9 cellular contexts compared by ENCODE assay signal in the genomic region with DNA sequence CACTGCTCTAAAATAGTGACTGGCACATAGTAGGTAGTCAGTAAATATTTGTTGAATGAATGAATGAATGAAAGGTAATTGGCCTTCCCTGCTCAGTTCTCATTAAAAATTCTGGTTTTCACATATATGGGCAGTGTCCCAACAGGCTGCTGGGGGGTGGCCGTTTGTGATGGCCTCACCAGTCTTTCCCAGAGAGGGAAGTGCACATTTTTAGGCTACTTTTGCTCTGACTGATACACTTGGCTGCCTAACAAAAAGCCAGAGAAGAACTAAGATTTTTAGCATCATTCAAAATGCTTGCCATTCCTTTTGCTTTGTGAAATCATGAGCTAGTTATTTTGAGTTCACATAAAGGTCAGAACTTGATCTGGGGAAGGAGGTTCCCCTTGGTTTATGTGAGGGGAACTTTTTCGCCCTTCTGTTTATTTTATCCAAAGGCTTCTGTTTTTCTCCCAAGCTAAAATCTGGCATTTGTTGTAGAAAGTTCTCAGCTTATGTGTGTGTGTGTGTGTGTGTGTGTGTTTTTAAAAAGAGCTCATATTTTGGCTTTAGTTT.
DNase-seq lines count a peak whose midpoint lies in the region; ATAC-seq, FAIRE-seq and TF ChIP-seq lines count a peak whose summit lies in the region.
"Had no signal": no experiment of that assay in that cellular context is flagged by ENCODE, and none has a peak within 500 bp of the region (broad histone marks: within the 10 kb centered on the region; RNA-seq: fewer than 3 reads in every experiment).

No MANE protein-coding gene starts in this region.

- H3K9me3 ChIP-seq in CD4-positive, alpha-beta T cell (ENCODE audit: control insufficient read depth, low read length): no peaks in the 10 kb centered on the region
- no peaks in the 10 kb centered on the region for H3K9me3 ChIP-seq in trophoblast cell (ENCODE audit: insufficient read depth, low read depth, low read length)

- no peaks in the 10 kb centered on the region for H3K27me3 Mint-ChIP-seq in CD4-positive, alpha-beta T cell

- H3K4me1 ChIP-seq in trophoblast cell (ENCODE audit: control insufficient read depth in 1 of 2, insufficient read depth in 2 of 2, low read length in 2 of 2): peaks cover 7 to 12% of the 10 kb centered on the region in 2 experiments

- H3K36me3 Mint-ChIP-seq in CD4-positive, alpha-beta T cell (ENCODE audit: low read depth): peaks cover 12% of the 10 kb centered on the region

- no peak overlapping the region for H3K14ac ChIP-seq in trophoblast cell (ENCODE audit: low read length)

- no peak overlapping the region for H2AK5ac ChIP-seq in trophoblast cell (ENCODE audit: low read length)

- H3K9ac ChIP-seq in trophoblast cell (ENCODE audit: low read length): no peak overlapping the region

- H3K27ac Mint-ChIP-seq in CD4-positive, alpha-beta T cell: peak overlapping the region; percentile 47

- no peak overlapping the region for H2BK12ac ChIP-seq in trophoblast cell (ENCODE audit: low read length)

- H3K23ac ChIP-seq in trophoblast cell (ENCODE audit: low read length): no peak overlapping the region

- no peak overlapping the region for H4K8ac ChIP-seq in trophoblast cell (ENCODE audit: low read depth, low read length)

- H3K27ac ChIP-seq in CD4-positive, alpha-beta T cell (ENCODE audit: low read depth, low read length): no peak overlapping the region
- H3K27ac ChIP-seq in trophoblast cell (ENCODE audit: low read depth, low read length): no peak overlapping the region

- H4K91ac ChIP-seq in trophoblast cell (ENCODE audit: low read depth, low read length): no peak overlapping the region

- peak overlapping the region; percentile 11 for H3K4me3 Mint-ChIP-seq in CD4-positive, alpha-beta T cell

- no peak for DNase-seq in CD4-positive, alpha-beta T cell
- DNase-seq in RCC 7860 (ENCODE audit: low spot score) (peak; percentile 73), fibroblast of the aortic adventitia (ENCODE audit: low read depth) (peak; percentile 99), trophoblast cell (peak; percentile 80 to 94), RPMI8226 (no peak)
- no peak for DNase-seq in effector CD4-positive, alpha-beta T cell
- DNase-seq: central memory CD4-positive, alpha-beta T cell had no signal

- no peaks in the 10 kb centered on the region for H3K9me3 Mint-ChIP-seq in CD4-positive, alpha-beta T cell

- H3K36me3 ChIP-seq in trophoblast cell (ENCODE audit: control insufficient read depth in 1 of 2, insufficient read depth in 2 of 2, low read length in 2 of 2): no peaks in the 10 kb centered on the region

- H3K4me3 ChIP-seq in fibroblast of the aortic adventitia (ENCODE audit: low read depth, low read length) (no peak overlapping the region), trophoblast cell (ENCODE audit: low read depth, low read length) (no peak overlapping the region)

- intact Hi-C loops in CD4-positive, alpha-beta T cell (cut with DNase I, micrococcal nuclease): no loop called here

- no CpG with 5 or more reads among the region's 2 CpGs for WGBS in trophoblast cell (ENCODE audit: extremely low coverage, insufficient coverage, insufficient read length)

- no peak for ATAC-seq in CD4-positive, alpha-beta T cell (ENCODE audit: poor library complexity)
- no peak for ATAC-seq in HG02840 (IDR thresholded peaks at IDR 0.05; ENCODE audit: low FRiP score, unreplicated experiment)
- no peak for ATAC-seq in GM21447 (IDR thresholded peaks at IDR 0.05; ENCODE audit: unreplicated experiment)

- peak; percentile 63 for FAIRE-seq in RCC 7860 (lab: Jason Lieb, UNC)

- no peak overlapping the region for H2BK120ac ChIP-seq in trophoblast cell (ENCODE audit: insufficient read depth, low read length, poor library complexity)

- no peak overlapping the region for H2AFZ ChIP-seq in trophoblast cell (ENCODE audit: insufficient read depth, low read length, poor library complexity)

- no peak overlapping the region for H3K4me2 ChIP-seq in trophoblast cell (ENCODE audit: low read length)

- no peaks in the 10 kb centered on the region for H3K27me3 ChIP-seq in CD4-positive, alpha-beta T cell (ENCODE audit: control insufficient read depth, insufficient read depth, low read length)
- H3K27me3 ChIP-seq in trophoblast cell (ENCODE audit: insufficient read depth, low read length): no peaks in the 10 kb centered on the region

- H3K4me1 Mint-ChIP-seq in CD4-positive, alpha-beta T cell (ENCODE audit: low read depth): peaks cover 59% of the 10 kb centered on the region

- CTCF ChIA-PET in CD4-positive, alpha-beta T cell (lab: Charles Lee): interaction anchor here (1.4 to 1.7 kb wide), 2 partner anchors 15 to 46 kb away, joined by 5 to 6 read pairs; no protein-coding TSS in a partner anchor

- no peak overlapping the region for H4K12ac ChIP-seq in trophoblast cell (ENCODE audit: low read depth, low read length)

- POLR2A ChIA-PET in CD4-positive, alpha-beta T cell (lab: Charles Lee): interaction anchor here (0.7 to 1.7 kb wide), 5 partner anchors 8 to 30 kb away, joined by 3 to 8 read pairs (median 4); no protein-coding TSS in a partner anchor

- TF ChIP-seq CTCF in CD4-positive, alpha-beta T cell (IDR thresholded peaks at IDR 0.05): no peak
- TF ChIP-seq CTCF in fibroblast of the aortic adventitia (IDR thresholded peaks at IDR 0.05; ENCODE audit: insufficient read depth, low read length): no peak

- H2BK5ac ChIP-seq in trophoblast cell (ENCODE audit: low read depth, low read length, poor library complexity): no peak overlapping the region

- H3K4ac ChIP-seq in trophoblast cell (ENCODE audit: low read depth, low read length): no peak overlapping the region

- H3K18ac ChIP-seq in trophoblast cell (ENCODE audit: low read length): no peak overlapping the region

- peaks cover 4% of the 10 kb centered on the region for H3K79me1 ChIP-seq in trophoblast cell (ENCODE audit: low read length)

- H3K79me2 ChIP-seq in trophoblast cell (ENCODE audit: control insufficient read depth, insufficient read depth, low read length, poor library complexity): no peaks in the 10 kb centered on the region

Comparison
In these comparisons a context has a peak if more than half of its experiments do, and no peak if none do; other contexts are left out.
1. DNase-seq: peak in RCC 7860 (single experiment), fibroblast of the aortic adventitia (single experiment) and trophoblast cell (2 of 2); none in CD4-positive, alpha-beta T cell (0 of 10), effector CD4-positive, alpha-beta T cell (single experiment) and RPMI8226 (single experiment).